In the genomic region with DNA sequence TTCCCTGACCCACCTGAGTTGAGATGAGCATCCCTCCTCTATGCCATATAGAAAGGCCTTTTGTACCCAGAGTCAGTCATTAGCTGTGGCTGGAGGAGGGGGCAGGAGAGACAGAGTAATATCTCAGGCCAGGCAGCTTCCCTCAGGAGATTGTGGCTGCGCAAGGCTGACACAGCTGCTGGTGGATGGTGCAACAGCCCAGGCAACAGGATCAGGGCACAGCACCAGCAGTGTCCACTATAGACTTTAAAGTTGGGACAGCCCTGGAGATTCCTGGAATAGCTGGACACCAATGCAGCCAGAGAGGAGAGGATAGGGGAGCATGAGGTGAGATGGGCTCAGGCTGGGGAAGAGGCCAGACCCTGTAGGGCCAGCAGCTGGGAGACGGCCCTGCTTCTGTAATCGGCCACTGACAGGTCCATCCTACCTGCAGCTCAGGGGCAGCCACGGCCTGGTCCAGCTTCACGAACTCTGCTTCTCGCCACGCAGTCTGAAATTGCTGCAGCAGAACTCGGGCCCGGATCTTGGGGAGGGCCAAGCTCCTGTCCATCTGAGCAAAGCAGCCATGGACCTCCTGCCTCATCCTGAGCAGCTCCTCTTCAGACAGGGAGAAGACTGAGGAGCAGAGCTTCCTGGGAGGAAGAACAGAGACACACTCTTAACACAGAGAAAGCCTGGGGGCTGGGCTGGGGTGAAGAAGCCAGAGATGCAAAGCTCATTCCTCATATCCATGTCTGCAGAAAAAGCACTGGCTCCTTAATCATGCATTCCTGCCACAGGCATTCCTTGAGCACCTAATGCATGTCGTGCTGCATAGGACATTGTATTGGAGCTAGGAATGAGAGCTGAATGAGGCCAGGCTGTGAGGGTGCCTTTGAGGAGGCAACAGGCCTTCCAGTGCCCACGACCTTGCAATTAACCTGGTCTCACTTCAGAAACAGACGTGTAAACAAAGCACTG, we compare ENCODE assay signal across 25 cellular contexts.
"Had no signal": no experiment of that assay in that cellular context is flagged by ENCODE, and none has a peak within 500 bp of the region (broad histone marks: within the 10 kb centered on the region; RNA-seq: fewer than 3 reads in every experiment).

No MANE protein-coding gene starts in this region.

- H3K9me3 ChIP-seq: body of pancreas, colonic mucosa, esophagus squamous epithelium, gastroesophageal sphincter had no signal

- DNase-seq: activated CD4-positive, alpha-beta T cell treated with anti-CD3 and anti-CD28 coated beads for 1 hour; activated CD4-positive, alpha-beta T cell treated with anti-CD3 and anti-CD28 coated beads for 4 hours; activated CD4-positive, alpha-beta T cell treated with anti-CD3 and anti-CD28 coated beads, Interleukin-2, amount 10 ng/mL, durations not matched to agents 7 days and 5 days; activated CD4-positive, alpha-beta T cell treated with anti-CD3 and anti-CD28 coated beads, Interleukin-2, amount 50 U/mL, for 4 hours; activated CD8-positive, alpha-beta memory T cell treated with anti-CD3 and anti-CD28 coated beads for 24 hours; activated CD8-positive, alpha-beta T cell treated with anti-CD3 and anti-CD28 coated beads for 36 hours; activated effector memory CD4-positive, alpha-beta T cell treated with Interleukin-2 at 50 U/mL for 16 hours; activated gamma-delta T cell treated with Interleukin-2 at 50 U/mL for 16 hours; activated naive CD4-positive, alpha-beta T cell treated with anti-CD3 and anti-CD28 coated beads, Interleukin-2, amount 50 U/mL, for 16 hours; activated naive CD4-positive, alpha-beta T cell treated with Interleukin-2 at 50 U/mL for 16 hours; activated T-cell treated with anti-CD3 and anti-CD28 coated beads, Interleukin-2, amount 50 U/mL, for 4 hours; amygdala; aorta; body of pancreas; caudate nucleus; cerebellar nuclear complex; colonic mucosa; effector CD8-positive, alpha-beta T cell; esophagus squamous epithelium; foreskin melanocyte; T-helper 2 cell had no signal

- H3K4me3 ChIP-seq: body of pancreas, colonic mucosa, esophagus squamous epithelium, gastroesophageal sphincter had no signal

- H3K36me3 ChIP-seq: colonic mucosa had no signal

- H3K27ac ChIP-seq: body of pancreas, colonic mucosa, epithelial cell of prostate, esophagus squamous epithelium, gastroesophageal sphincter had no signal

- ATAC-seq: activated CD8-positive, alpha-beta T cell treated with anti-CD3 and anti-CD28 coated beads for 36 hours; activated T-cell treated with anti-CD3 and anti-CD28 coated beads, Interleukin-2, amount 50 U/mL, for 4 hours; activated T-helper 17 cell treated with anti-CD3 and anti-CD28 coated beads, Interleukin-2, amount 50 U/mL, for 72 hours; body of pancreas; gastroesophageal sphincter; WTC11 had no signal

- H3K4me1 ChIP-seq: body of pancreas, colonic mucosa, esophagus squamous epithelium, gastroesophageal sphincter had no signal

- H3K27me3 ChIP-seq: body of pancreas, colonic mucosa, esophagus squamous epithelium, gastroesophageal sphincter had no signal
